In genomic region chr11:117332843-117333242, GRCh38 we compare ENCODE assay signal across 23 cellular contexts. TPM values are rescaled to one million over a fixed set of nuclear protein-coding genes. Genes with fewer than 3 reads are reported as not detected.
DNase-seq lines count a peak whose midpoint lies in the region; ATAC-seq and TF ChIP-seq lines count a peak whose summit lies in the region.
"Had no signal": no experiment of that assay in that cellular context is flagged by ENCODE, and none has a peak within 500 bp of the region (broad histone marks: within the 10 kb centered on the region; RNA-seq: fewer than 3 reads in every experiment).

No MANE protein-coding gene starts in this region.

- H3K27ac Mint-ChIP-seq in stimulated activated naive CD8-positive, alpha-beta T cell treated with anti-CD3 and anti-CD28 coated beads, Interleukin-15, Interleukin-2, amounts not matched to agents 100 ng/mL and 50 ng/mL, for 24 hours: peak overlapping the region; percentile 57
- H3K27ac Mint-ChIP-seq in stimulated activated naive CD8-positive, alpha-beta T cell treated with anti-CD3 and anti-CD28 coated beads, Interleukin-15, amount 100 ng/mL, for 72 hours: no peak overlapping the region
- no peak overlapping the region for H3K27ac Mint-ChIP-seq in neural crest cell (ENCODE audit: unreplicated experiment)
- H3K27ac Mint-ChIP-seq: B cell had no signal

- peaks cover 9% of the 10 kb centered on the region for H3K36me3 ChIP-seq in WERI-Rb-1

- ATAC-seq in stimulated activated naive CD8-positive, alpha-beta T cell treated with anti-CD3 and anti-CD28 coated beads, Interleukin-15, amount 100 ng/mL, for 72 hours: no peak
- ATAC-seq: GM12878 had no signal

- TF ChIP-seq CTCF in WERI-Rb-1 (IDR thresholded peaks at IDR 0.05; ENCODE audit: low read depth, low read length): no peak
- no peak for TF ChIP-seq CTCF in neural crest cell (conservative IDR thresholded peaks at IDR 0.05)

- H3K27me3 ChIP-seq in WERI-Rb-1 (ENCODE audit: insufficient read depth, low read depth, severe bottlenecking): no peaks in the 10 kb centered on the region
- H3K27me3 ChIP-seq: BLaER1 treated with 17β-estradiol and CSF1 and Interleukin-3, amounts not matched to agents 10 nM and 100 nM had no signal

- H3K4me3 Mint-ChIP-seq in stimulated activated naive CD8-positive, alpha-beta T cell treated with anti-CD3 and anti-CD28 coated beads, Interleukin-15, Interleukin-2, amounts not matched to agents 100 ng/mL and 50 ng/mL, for 24 hours: no peak overlapping the region
- H3K4me3 Mint-ChIP-seq in stimulated activated naive CD8-positive, alpha-beta T cell treated with anti-CD3 and anti-CD28 coated beads, Interleukin-15, amount 100 ng/mL, for 72 hours: no peak overlapping the region
- H3K4me3 Mint-ChIP-seq in neural crest cell: peak overlapping the region; percentile 47
- H3K4me3 Mint-ChIP-seq: B cell; CD4-positive, alpha-beta memory T cell; CD8-positive, alpha-beta memory T cell had no signal

- H3K4me3 ChIP-seq in WERI-Rb-1 (ENCODE audit: low read depth, low read length): no peak overlapping the region
- H3K4me3 ChIP-seq: BLaER1 treated with 17β-estradiol and CSF1 and Interleukin-3, amounts not matched to agents 10 nM and 100 nM; GM12878 had no signal

- peaks cover 5% of the 10 kb centered on the region for H3K4me1 Mint-ChIP-seq in stimulated activated naive CD8-positive, alpha-beta T cell treated with anti-CD3 and anti-CD28 coated beads, Interleukin-15, Interleukin-2, amounts not matched to agents 100 ng/mL and 50 ng/mL, for 24 hours (ENCODE audit: low read depth)
- H3K4me1 Mint-ChIP-seq in stimulated activated naive CD8-positive, alpha-beta T cell treated with anti-CD3 and anti-CD28 coated beads, Interleukin-15, amount 100 ng/mL, for 72 hours: peaks cover 11% of the 10 kb centered on the region
- H3K4me1 Mint-ChIP-seq in neural crest cell: no peaks in the 10 kb centered on the region

- peak overlapping the region; percentile 90 for H3K27ac ChIP-seq in WERI-Rb-1
- H3K27ac ChIP-seq: BLaER1 treated with 17β-estradiol and CSF1 and Interleukin-3, amounts not matched to agents 10 nM and 100 nM; C4-2B had no signal

- no peaks in the 10 kb centered on the region for H3K9me3 Mint-ChIP-seq in stimulated activated naive CD8-positive, alpha-beta T cell treated with anti-CD3 and anti-CD28 coated beads, Interleukin-15, Interleukin-2, amounts not matched to agents 100 ng/mL and 50 ng/mL, for 24 hours
- no peaks in the 10 kb centered on the region for H3K9me3 Mint-ChIP-seq in stimulated activated naive CD8-positive, alpha-beta T cell treated with anti-CD3 and anti-CD28 coated beads, Interleukin-15, amount 100 ng/mL, for 72 hours
- no peaks in the 10 kb centered on the region for H3K9me3 Mint-ChIP-seq in neural crest cell
- H3K9me3 Mint-ChIP-seq: CD4-positive, alpha-beta memory T cell; CD8-positive, alpha-beta memory T cell had no signal

- peaks cover 23% of the 10 kb centered on the region for H3K36me3 Mint-ChIP-seq in stimulated activated naive CD8-positive, alpha-beta T cell treated with anti-CD3 and anti-CD28 coated beads, Interleukin-15, Interleukin-2, amounts not matched to agents 100 ng/mL and 50 ng/mL, for 24 hours (ENCODE audit: low read depth)
- no peaks in the 10 kb centered on the region for H3K36me3 Mint-ChIP-seq in neural crest cell (ENCODE audit: low read depth)

- H3K27me3 Mint-ChIP-seq in stimulated activated naive CD8-positive, alpha-beta T cell treated with anti-CD3 and anti-CD28 coated beads, Interleukin-15, Interleukin-2, amounts not matched to agents 100 ng/mL and 50 ng/mL, for 24 hours: no peaks in the 10 kb centered on the region
- no peaks in the 10 kb centered on the region for H3K27me3 Mint-ChIP-seq in stimulated activated naive CD8-positive, alpha-beta T cell treated with anti-CD3 and anti-CD28 coated beads, Interleukin-15, amount 100 ng/mL, for 72 hours
- H3K27me3 Mint-ChIP-seq in neural crest cell (ENCODE audit: low read depth): no peaks in the 10 kb centered on the region
- H3K27me3 Mint-ChIP-seq: B cell; CD4-positive, alpha-beta memory T cell; CD8-positive, alpha-beta memory T cell had no signal

- no peak for DNase-seq in stimulated activated naive CD8-positive, alpha-beta T cell treated with anti-CD3 and anti-CD28 coated beads, Interleukin-15, amount 100 ng/mL, for 72 hours
- DNase-seq in WERI-Rb-1: no peak
- DNase-seq in neural crest cell (ENCODE audit: low read depth, low spot score): no peak
- DNase-seq in NCI-H524 (lab: John Stamatoyannopoulos, UW): no peak
- DNase-seq in nucleus accumbens (lab: John Stamatoyannopoulos, UW): no peak
- no peak for DNase-seq in NCI-H2029 treated with DMSO at 0.1 percent for 48 hours (lab: John Stamatoyannopoulos, UW)
- DNase-seq: 8988T; AML-193; CD4-positive, alpha-beta memory T cell; CD8-positive, alpha-beta memory T cell; COR-L47; DMS 273 treated with DMSO at 0.1 percent for 48 hours; DMS153; DMS53; DMS79; DND-41; EL; GDM1 had no signal

- H3K9me3 ChIP-seq in WERI-Rb-1 (ENCODE audit: severe bottlenecking): no peaks in the 10 kb centered on the region
- H3K9me3 ChIP-seq: BLaER1 treated with 17β-estradiol and CSF1 and Interleukin-3, amounts not matched to agents 10 nM and 100 nM had no signal

RNA-seq across cellular contexts. Expression of gene CEP164, which starts 5.2 kb away (rescaled TPM):
- 41.2 and 42.8 TPM in 2 replicates for total RNA-seq in neural crest cell

RNA-seq across cellular contexts. Expression of gene BACE1, which starts 16.8 kb away (rescaled TPM):
- 30.4 and 30.7 TPM in 2 replicates for total RNA-seq in neural crest cell
- total RNA-seq: B cell had no signal

RNA-seq across cellular contexts. Expression of gene BACE1-AS, which starts 41.7 kb away (rescaled TPM):
- 17.6 and 18.1 TPM in 2 replicates for total RNA-seq in neural crest cell
